1 cellular context compared by ENCODE assay signal in genomic region chr12:26937863-26938659, GRCh38.
TF ChIP-seq lines count a peak whose summit lies in the region.

Gene FGFR1OP2 (plus strand): TSS chr12:26938470. CDS start chr12:26954159, 15,689 bp downstream.
Gene INTS13 (minus strand): TSS chr12:26937981. CDS start chr12:26936803, 1,178 bp downstream.

TF ChIP-seq in HepG2, 621 proteins besides CTCF, POLR2A, EP300 and RAD21 (continued from another document and continues in another):
- no peak for TF ChIP-seq ZNF142 (CRISPR knock-in tag; IDR thresholded peaks at IDR 0.05)
- no peak for TF ChIP-seq ZKSCAN8 (CRISPR knock-in tag; IDR thresholded peaks at IDR 0.05; ENCODE audit: borderline replicate concordance)
- TF ChIP-seq, protein P1, sequence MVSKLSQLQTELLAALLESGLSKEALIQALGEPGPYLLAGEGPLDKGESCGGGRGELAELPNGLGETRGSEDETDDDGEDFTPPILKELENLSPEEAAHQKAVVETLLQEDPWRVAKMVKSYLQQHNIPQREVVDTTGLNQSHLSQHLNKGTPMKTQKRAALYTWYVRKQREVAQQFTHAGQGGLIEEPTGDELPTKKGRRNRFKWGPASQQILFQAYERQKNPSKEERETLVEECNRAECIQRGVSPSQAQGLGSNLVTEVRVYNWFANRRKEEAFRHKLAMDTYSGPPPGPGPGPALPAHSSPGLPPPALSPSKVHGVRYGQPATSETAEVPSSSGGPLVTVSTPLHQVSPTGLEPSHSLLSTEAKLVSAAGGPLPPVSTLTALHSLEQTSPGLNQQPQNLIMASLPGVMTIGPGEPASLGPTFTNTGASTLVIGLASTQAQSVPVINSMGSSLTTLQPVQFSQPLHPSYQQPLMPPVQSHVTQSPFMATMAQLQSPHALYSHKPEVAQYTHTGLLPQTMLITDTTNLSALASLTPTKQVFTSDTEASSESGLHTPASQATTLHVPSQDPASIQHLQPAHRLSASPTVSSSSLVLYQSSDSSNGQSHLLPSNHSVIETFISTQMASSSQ (IDR thresholded peaks at IDR 0.05; ENCODE audit: low read depth), result no peak
- TF ChIP-seq, protein P1 (CRISPR knock-in tag; IDR thresholded peaks at IDR 0.05; ENCODE audit: borderline replicate concordance), result peak; percentile 64; the same call in 1 of the 2 replicates
- TF ChIP-seq KAT7 (CRISPR knock-in tag; IDR thresholded peaks at IDR 0.05; ENCODE audit: borderline replicate concordance), result no peak
- no peak for TF ChIP-seq ZNF17 (CRISPR knock-in tag; IDR thresholded peaks at IDR 0.05)
- TF ChIP-seq HNF4G (IDR thresholded peaks at IDR 0.05; ENCODE audit: borderline replicate concordance, low read depth, low read length), result no peak
- TF ChIP-seq HNF4G (CRISPR knock-in tag; IDR thresholded peaks at IDR 0.05; ENCODE audit: borderline replicate concordance, low read depth), result no peak
- TF ChIP-seq TBL1XR1 (IDR thresholded peaks at IDR 0.05; ENCODE audit: borderline replicate concordance, low read length, partially characterized antibody), result peak; percentile 51
- TF ChIP-seq GTF3A (CRISPR knock-in tag; conservative IDR thresholded peaks at IDR 0.05), result no peak
- TF ChIP-seq, protein P2, sequence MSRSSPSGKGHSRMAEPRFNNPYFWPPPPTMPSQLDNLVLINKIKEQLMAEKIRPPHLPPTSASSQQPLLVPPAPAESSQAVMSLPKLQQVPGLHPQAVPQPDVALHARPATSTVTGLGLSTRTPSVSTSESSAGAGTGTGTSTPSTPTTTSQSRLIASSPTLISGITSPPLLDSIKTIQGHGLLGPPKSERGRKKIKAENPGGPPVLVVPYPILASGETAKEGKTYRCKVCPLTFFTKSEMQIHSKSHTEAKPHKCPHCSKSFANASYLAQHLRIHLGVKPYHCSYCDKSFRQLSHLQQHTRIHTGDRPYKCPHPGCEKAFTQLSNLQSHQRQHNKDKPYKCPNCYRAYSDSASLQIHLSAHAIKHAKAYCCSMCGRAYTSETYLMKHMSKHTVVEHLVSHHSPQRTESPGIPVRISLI (CRISPR knock-in tag; IDR thresholded peaks at IDR 0.05; ENCODE audit: borderline replicate concordance), result peak; percentile 96
- TF ChIP-seq YEATS2 (CRISPR knock-in tag; IDR thresholded peaks at IDR 0.05; ENCODE audit: borderline replicate concordance), result peak; percentile 93
- no peak for TF ChIP-seq ZNF256 (CRISPR knock-in tag; conservative IDR thresholded peaks at IDR 0.05)
- TF ChIP-seq SRSF1 (optimal IDR thresholded peaks at IDR 0.05; ENCODE audit: low read depth, low read length), result peak; percentile 86
- TF ChIP-seq THAP11 (CRISPR knock-in tag; IDR thresholded peaks at IDR 0.05), result peak; percentile 52
- peak; percentile 84; the same call in 1 of the 2 replicates for TF ChIP-seq KLF15 (CRISPR knock-in tag; IDR thresholded peaks at IDR 0.05; ENCODE audit: borderline replicate concordance)
- 0 out of 2 replicates have a peak, but pooled peaks have one; percentile 23 for TF ChIP-seq SIX1 (CRISPR knock-in tag; IDR thresholded peaks at IDR 0.05; ENCODE audit: borderline replicate concordance)
- TF ChIP-seq SRF (IDR thresholded peaks at IDR 0.05; ENCODE audit: low read depth, low read length), result peak; percentile 63; the same call in 1 of the 2 replicates
- TF ChIP-seq ZNF652 (CRISPR knock-in tag; IDR thresholded peaks at IDR 0.05; ENCODE audit: borderline replicate concordance, low read depth), result no peak
- no peak for TF ChIP-seq MIXL1 (CRISPR knock-in tag; IDR thresholded peaks at IDR 0.05)
- TF ChIP-seq RELA (CRISPR knock-in tag; IDR thresholded peaks at IDR 0.05), result no peak
- TF ChIP-seq, protein P3, sequence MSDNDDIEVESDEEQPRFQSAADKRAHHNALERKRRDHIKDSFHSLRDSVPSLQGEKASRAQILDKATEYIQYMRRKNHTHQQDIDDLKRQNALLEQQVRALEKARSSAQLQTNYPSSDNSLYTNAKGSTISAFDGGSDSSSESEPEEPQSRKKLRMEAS (IDR thresholded peaks at IDR 0.05), result peak; percentile 24
- no peak for TF ChIP-seq DPF2 (CRISPR knock-in tag; IDR thresholded peaks at IDR 0.05; ENCODE audit: borderline replicate concordance, low read depth)
- TF ChIP-seq HIC2 (CRISPR knock-in tag; IDR thresholded peaks at IDR 0.05; ENCODE audit: low read depth), result no peak; the same call in 1 of the 2 replicates
- TF ChIP-seq DDIT3 (CRISPR knock-in tag; IDR thresholded peaks at IDR 0.05), result no peak
- TF ChIP-seq ZNF383 (CRISPR knock-in tag; IDR thresholded peaks at IDR 0.05; ENCODE audit: borderline replicate concordance), result no peak
- TF ChIP-seq FOXJ3 (CRISPR knock-in tag; IDR thresholded peaks at IDR 0.05; ENCODE audit: borderline replicate concordance), result no peak
- no peak for TF ChIP-seq ZNF720 (CRISPR knock-in tag; IDR thresholded peaks at IDR 0.05)
- TF ChIP-seq CREBL2 (CRISPR knock-in tag; IDR thresholded peaks at IDR 0.05; ENCODE audit: borderline replicate concordance), result no peak; the same call in 1 of the 2 replicates
- no peak for TF ChIP-seq SNAPC2 (CRISPR knock-in tag; IDR thresholded peaks at IDR 0.05)
- TF ChIP-seq RXRA (CRISPR knock-in tag; IDR thresholded peaks at IDR 0.05), result peak; percentile 61
- peak; percentile 64 for TF ChIP-seq IKZF4 (CRISPR knock-in tag; IDR thresholded peaks at IDR 0.05; ENCODE audit: borderline replicate concordance, low read depth, not compliant biosample characterization)
- TF ChIP-seq ZNF260 (CRISPR knock-in tag; IDR thresholded peaks at IDR 0.05; ENCODE audit: borderline replicate concordance, low read depth), result no peak
- 0 out of 2 replicates have a peak, but pooled peaks have one; percentile 12 for TF ChIP-seq TBX3 (IDR thresholded peaks at IDR 0.05; ENCODE audit: borderline replicate concordance)
- no peak for TF ChIP-seq PLSCR1 (CRISPR knock-in tag; IDR thresholded peaks at IDR 0.05; ENCODE audit: borderline replicate concordance)
- TF ChIP-seq GABPA (IDR thresholded peaks at IDR 0.05; ENCODE audit: low read depth, low read length), result no peak
- TF ChIP-seq GABPA (CRISPR knock-in tag; IDR thresholded peaks at IDR 0.05; ENCODE audit: low read depth), result peak; percentile 60
- TF ChIP-seq, protein P4, sequence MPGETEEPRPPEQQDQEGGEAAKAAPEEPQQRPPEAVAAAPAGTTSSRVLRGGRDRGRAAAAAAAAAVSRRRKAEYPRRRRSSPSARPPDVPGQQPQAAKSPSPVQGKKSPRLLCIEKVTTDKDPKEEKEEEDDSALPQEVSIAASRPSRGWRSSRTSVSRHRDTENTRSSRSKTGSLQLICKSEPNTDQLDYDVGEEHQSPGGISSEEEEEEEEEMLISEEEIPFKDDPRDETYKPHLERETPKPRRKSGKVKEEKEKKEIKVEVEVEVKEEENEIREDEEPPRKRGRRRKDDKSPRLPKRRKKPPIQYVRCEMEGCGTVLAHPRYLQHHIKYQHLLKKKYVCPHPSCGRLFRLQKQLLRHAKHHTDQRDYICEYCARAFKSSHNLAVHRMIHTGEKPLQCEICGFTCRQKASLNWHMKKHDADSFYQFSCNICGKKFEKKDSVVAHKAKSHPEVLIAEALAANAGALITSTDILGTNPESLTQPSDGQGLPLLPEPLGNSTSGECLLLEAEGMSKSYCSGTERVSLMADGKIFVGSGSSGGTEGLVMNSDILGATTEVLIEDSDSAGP (CRISPR knock-in tag; IDR thresholded peaks at IDR 0.05; ENCODE audit: borderline replicate concordance), result peak; percentile 66
- no peak for TF ChIP-seq ZNF7 (CRISPR knock-in tag; IDR thresholded peaks at IDR 0.05)
- TF ChIP-seq CHD2 (IDR thresholded peaks at IDR 0.05; ENCODE audit: low read depth, low read length), result peak; percentile 97
- TF ChIP-seq, protein P5, sequence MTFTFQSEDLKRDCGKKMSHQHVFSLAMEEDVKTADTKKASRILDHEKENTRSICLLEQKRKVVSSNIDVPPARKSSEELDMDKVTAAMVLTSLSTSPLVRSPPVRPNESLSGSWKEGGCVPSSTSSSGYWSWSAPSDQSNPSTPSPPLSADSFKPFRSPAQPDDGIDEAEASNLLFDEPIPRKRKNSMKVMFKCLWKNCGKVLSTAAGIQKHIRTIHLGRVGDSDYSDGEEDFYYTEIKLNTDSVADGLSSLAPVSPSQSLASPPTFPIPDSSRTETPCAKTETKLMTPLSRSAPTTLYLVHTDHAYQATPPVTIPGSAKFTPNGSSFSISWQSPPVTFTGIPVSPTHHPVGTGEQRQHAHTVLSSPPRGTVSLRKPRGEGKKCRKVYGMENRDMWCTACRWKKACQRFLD (CRISPR knock-in tag; IDR thresholded peaks at IDR 0.05; ENCODE audit: borderline replicate concordance), result no peak; the same call in 1 of the 2 replicates
- TF ChIP-seq ZNF672 (CRISPR knock-in tag; IDR thresholded peaks at IDR 0.05), result no peak
- peak; percentile 13; the same call in 1 of the 2 replicates for TF ChIP-seq ZFP90 (CRISPR knock-in tag; IDR thresholded peaks at IDR 0.05; ENCODE audit: borderline replicate concordance)
